ENCODE assay signal across 21 cellular contexts in the genomic region with DNA sequence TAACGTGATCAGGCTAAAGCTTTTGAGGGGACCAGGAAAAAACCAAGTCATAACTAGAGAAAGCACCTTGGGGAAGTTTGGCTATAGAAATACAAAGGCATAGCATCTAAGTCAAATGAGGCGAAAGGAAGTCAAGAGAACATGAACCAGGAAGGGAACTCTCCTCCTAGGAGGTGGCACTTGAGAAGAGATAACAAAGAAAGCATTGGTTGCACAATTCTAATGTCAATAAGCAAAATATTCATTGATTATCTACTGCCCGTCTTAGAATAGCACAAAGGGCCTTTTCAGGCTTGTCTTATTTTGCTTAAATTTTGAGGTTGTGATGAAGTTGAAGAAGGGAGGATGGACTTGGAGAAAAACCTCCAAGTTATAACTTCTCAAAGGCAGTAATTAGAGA.
"Had no signal": no experiment of that assay in that cellular context is flagged by ENCODE, and none has a peak within 500 bp of the region (broad histone marks: within the 10 kb centered on the region; RNA-seq: fewer than 3 reads in every experiment).

No MANE protein-coding gene starts in this region.

- H3K4me3 ChIP-seq: coronary artery, esophagus squamous epithelium, lung, mucosa of descending colon, ovary, spleen, thoracic aorta, tibial nerve, upper lobe of left lung had no signal

- H3K27me3 Mint-ChIP-seq: memory B cell; naive thymus-derived CD4-positive, alpha-beta T cell; stimulated activated naive B cell treated with anti-CD40 and anti-IgM and Interleukin-4, amounts not matched to agents 10 μg/mL and 1 μg/mL and 100 μg/mL, for 72 hours; stimulated activated naive CD8-positive, alpha-beta T cell treated with anti-CD3 and anti-CD28 coated beads, Interleukin-15, Interleukin-2, amounts not matched to agents 100 ng/mL and 50 ng/mL, for 24 hours had no signal

- H3K27ac Mint-ChIP-seq: memory B cell; mesothelial cell of epicardium; naive thymus-derived CD4-positive, alpha-beta T cell; nephron; stimulated activated naive B cell treated with anti-CD40 and anti-IgM and Interleukin-4, amounts not matched to agents 10 μg/mL and 1 μg/mL and 100 μg/mL, for 72 hours; stimulated activated naive CD8-positive, alpha-beta T cell treated with anti-CD3 and anti-CD28 coated beads, Interleukin-15, Interleukin-2, amounts not matched to agents 100 ng/mL and 50 ng/mL, for 24 hours had no signal

- DNase-seq: dermis blood vessel endothelial cell; effector memory CD4-positive, alpha-beta T cell; erythroblast; esophagus squamous epithelium; left ventricle myocardium superior; mucosa of descending colon; naive thymus-derived CD4-positive, alpha-beta T cell; occipital lobe; ovary; spleen; stimulated activated naive B cell treated with anti-CD40 and anti-IgM and Interleukin-4, amounts not matched to agents 10 μg/mL and 1 μg/mL and 100 μg/mL, for 72 hours; upper lobe of left lung had no signal

- H3K36me3 ChIP-seq: esophagus squamous epithelium, ovary, spleen, thoracic aorta, tibial nerve, upper lobe of left lung had no signal

- H3K9me3 ChIP-seq: esophagus squamous epithelium, mucosa of descending colon, ovary, thoracic aorta, tibial nerve, upper lobe of left lung had no signal

- H3K27ac ChIP-seq: coronary artery, esophagus squamous epithelium, ovary, spleen, thoracic aorta, tibial nerve, upper lobe of left lung had no signal

- H3K4me1 ChIP-seq: esophagus squamous epithelium, spleen, tibial nerve, upper lobe of left lung had no signal

- ATAC-seq: left ventricle myocardium superior; mucosa of descending colon; naive thymus-derived CD4-positive, alpha-beta T cell; sciatic nerve; stimulated activated naive B cell treated with anti-CD40 and anti-IgM and Interleukin-4, amounts not matched to agents 10 μg/mL and 1 μg/mL and 100 μg/mL, for 72 hours had no signal

- H3K9me3 Mint-ChIP-seq: memory B cell; stimulated activated naive CD8-positive, alpha-beta T cell treated with anti-CD3 and anti-CD28 coated beads, Interleukin-15, Interleukin-2, amounts not matched to agents 100 ng/mL and 50 ng/mL, for 24 hours had no signal

- H3K27me3 ChIP-seq: spleen, tibial nerve, upper lobe of left lung had no signal

- H3K4me1 Mint-ChIP-seq: mesothelial cell of epicardium; naive thymus-derived CD4-positive, alpha-beta T cell; nephron had no signal

- H3K4me3 Mint-ChIP-seq: memory B cell; mesothelial cell of epicardium; naive thymus-derived CD4-positive, alpha-beta T cell; nephron; stimulated activated naive B cell treated with anti-CD40 and anti-IgM and Interleukin-4, amounts not matched to agents 10 μg/mL and 1 μg/mL and 100 μg/mL, for 72 hours; stimulated activated naive CD8-positive, alpha-beta T cell treated with anti-CD3 and anti-CD28 coated beads, Interleukin-15, Interleukin-2, amounts not matched to agents 100 ng/mL and 50 ng/mL, for 24 hours had no signal
